Comparison of ENCODE assay signal across 21 cellular contexts in genomic region chrX:49844622-49845021, GRCh38. TPM values are rescaled to one million over a fixed set of nuclear protein-coding genes. Genes with fewer than 3 reads are reported as not detected.
DNase-seq lines count a peak whose midpoint lies in the region; ATAC-seq and TF ChIP-seq lines count a peak whose summit lies in the region.
"Had no signal": no experiment of that assay in that cellular context is flagged by ENCODE, and none has a peak within 500 bp of the region (broad histone marks: within the 10 kb centered on the region; RNA-seq: fewer than 3 reads in every experiment).

No MANE protein-coding gene starts in this region.

- peak overlapping the region; percentile 71 for H3K27ac ChIP-seq in endodermal cell (ENCODE audit: low read depth, low read length)
- no peak overlapping the region for H3K27ac ChIP-seq in OCI-LY7 (ENCODE audit: low read depth, low read length, poor library complexity, severe bottlenecking)
- H3K27ac ChIP-seq: cardiac muscle cell, pancreas, skin epidermis, thoracic aorta had no signal

- no peak overlapping the region for H3K4me2 ChIP-seq in OCI-LY7 (ENCODE audit: low read length)

- H3K9me2 ChIP-seq in OCI-LY7 (ENCODE audit: insufficient read depth, low read length): no peaks in the 10 kb centered on the region

- H2AFZ ChIP-seq in OCI-LY7 (ENCODE audit: low read length): no peak overlapping the region

- H3K36me3 ChIP-seq in endodermal cell (ENCODE audit: control insufficient read depth, insufficient read depth, low read length): no peaks in the 10 kb centered on the region
- no peaks in the 10 kb centered on the region for H3K36me3 ChIP-seq in OCI-LY7 (ENCODE audit: insufficient read depth, low read length)
- H3K36me3 ChIP-seq: cardiac muscle cell, pancreas, thoracic aorta had no signal

- H3K27me3 ChIP-seq in endodermal cell (ENCODE audit: control insufficient read depth, insufficient read depth, low read length, poor library complexity, severe bottlenecking): no peaks in the 10 kb centered on the region
- H3K27me3 ChIP-seq: cardiac muscle cell had no signal

- CTCF ChIA-PET in OCI-LY7 (lab: Charles Lee; ENCODE audit: unreplicated experiment): no interaction called here

- no peak overlapping the region for H3K9ac ChIP-seq in endodermal cell (ENCODE audit: extremely low read depth, low read length, poor library complexity, severe bottlenecking)

- POLR2A ChIA-PET in OCI-LY7 (lab: Charles Lee): no interaction called here

- no peaks in the 10 kb centered on the region for H3K79me2 ChIP-seq in OCI-LY7 (ENCODE audit: insufficient read depth, low read depth, low read length)

- H3K27me3 Mint-ChIP-seq in endodermal cell (ENCODE audit: insufficient read depth): no peaks in the 10 kb centered on the region
- H3K27me3 Mint-ChIP-seq: activated naive CD8-positive, alpha-beta T cell treated with anti-CD3 and anti-CD28 coated beads, Interleukin-2, amount 50 U/mL, for 24 hours had no signal

- H3K36me3 Mint-ChIP-seq in endodermal cell (ENCODE audit: low read depth): no peaks in the 10 kb centered on the region
- H3K36me3 Mint-ChIP-seq: WTC11 had no signal

- no peak overlapping the region for H3K4me3 Mint-ChIP-seq in endodermal cell
- H3K4me3 Mint-ChIP-seq: activated naive CD8-positive, alpha-beta T cell treated with anti-CD3 and anti-CD28 coated beads, Interleukin-2, amount 50 U/mL, for 24 hours; activated T-helper 1 cell treated with anti-CD3 and anti-CD28 coated beads, Interleukin-12 subunit alpha, Interleukin-12 subunit beta, Interleukin-2, Interleukin-4 antibody, amounts not matched to agents 30 ng/mL and 10 ng/mL and 1 ng/mL, durations not matched to agents 14 hours and 24 hours and 36 hours; WTC11 had no signal

- intact Hi-C loops in OCI-LY7 (cut with micrococcal nuclease; ENCODE audit: unreplicated experiment): no loop called here

- DNase-seq in NCI-H1417 (lab: John Stamatoyannopoulos, UW) (peak; percentile 43 to 97 (median 81)), NCI-H2107 treated with DMSO at 0.1 percent for 48 hours (lab: John Stamatoyannopoulos, UW; ENCODE audit: unreplicated experiment) (peak; percentile 63), endodermal cell (no peak), pons (ENCODE audit: low spot score) (peak; percentile 29), NCI-H510A (lab: John Stamatoyannopoulos, UW) (no peak), OCI-LY7 (ENCODE audit: low spot score) (no peak)
- DNase-seq: activated CD8-positive, alpha-beta memory T cell treated with anti-CD3 and anti-CD28 coated beads for 24 hours; activated naive CD8-positive, alpha-beta T cell treated with anti-CD3 and anti-CD28 coated beads, Interleukin-2, amount 50 U/mL, for 24 hours; NCI-H1048; Right ventricle myocardium superior had no signal

- BruUV-seq in OCI-LY7 (replicated peaks; lab: Mats Ljungman, UMichigan): no TSS peak

- no peak for ATAC-seq in GM19467 (IDR thresholded peaks at IDR 0.05; ENCODE audit: unreplicated experiment)
- ATAC-seq: activated naive CD8-positive, alpha-beta T cell treated with anti-CD3 and anti-CD28 coated beads, Interleukin-2, amount 50 U/mL, for 24 hours; K562; WTC11 had no signal

- TF ChIP-seq CTCF in endodermal cell (conservative IDR thresholded peaks at IDR 0.05): no peak
- no peak for TF ChIP-seq CTCF in OCI-LY7 (conservative IDR thresholded peaks at IDR 0.05; ENCODE audit: low read length)

- H4K20me1 ChIP-seq in OCI-LY7 (ENCODE audit: insufficient read depth, low read length): no peaks in the 10 kb centered on the region

- H3K9me3 Mint-ChIP-seq in endodermal cell: peaks cover 70% of the 10 kb centered on the region
- H3K9me3 Mint-ChIP-seq: activated naive CD8-positive, alpha-beta T cell treated with anti-CD3 and anti-CD28 coated beads, Interleukin-2, amount 50 U/mL, for 24 hours; activated T-helper 1 cell treated with anti-CD3 and anti-CD28 coated beads, Interleukin-12 subunit alpha, Interleukin-12 subunit beta, Interleukin-2, Interleukin-4 antibody, amounts not matched to agents 30 ng/mL and 10 ng/mL and 1 ng/mL, durations not matched to agents 14 hours and 24 hours and 36 hours; WTC11 had no signal

- H3K4me1 Mint-ChIP-seq in endodermal cell: no peaks in the 10 kb centered on the region
- H3K4me1 Mint-ChIP-seq: WTC11 had no signal

- no peaks in the 10 kb centered on the region for H3K9me3 ChIP-seq in endodermal cell (ENCODE audit: control insufficient read depth, low read length)
- no peaks in the 10 kb centered on the region for H3K9me3 ChIP-seq in OCI-LY7 (ENCODE audit: low read length)
- H3K9me3 ChIP-seq: pancreas, thoracic aorta had no signal

- H3K27ac Mint-ChIP-seq in endodermal cell: no peak overlapping the region
- H3K27ac Mint-ChIP-seq: activated naive CD8-positive, alpha-beta T cell treated with anti-CD3 and anti-CD28 coated beads, Interleukin-2, amount 50 U/mL, for 24 hours; activated T-helper 1 cell treated with anti-CD3 and anti-CD28 coated beads, Interleukin-12 subunit alpha, Interleukin-12 subunit beta, Interleukin-2, Interleukin-4 antibody, amounts not matched to agents 30 ng/mL and 10 ng/mL and 1 ng/mL, durations not matched to agents 14 hours and 24 hours and 36 hours; WTC11 had no signal

- WGBS in endodermal cell (ENCODE audit: insufficient coverage in 1 of 2, insufficient read length in 1 of 2), 2 experiments: 76% methylated on average over 6 of the region's 7 CpGs; no CpG with 5 or more reads in 1 of the 2 experiments

- H3K4me1 ChIP-seq in endodermal cell (ENCODE audit: control insufficient read depth, insufficient read depth, low read length) (no peaks in the 10 kb centered on the region), OCI-LY7 (ENCODE audit: insufficient read depth, low read length, poor library complexity, severe bottlenecking) (no peaks in the 10 kb centered on the region)
- H3K4me1 ChIP-seq: pancreas had no signal

- no peak overlapping the region for H3K4me3 ChIP-seq in endodermal cell (ENCODE audit: low read length)
- no peak overlapping the region for H3K4me3 ChIP-seq in OCI-LY7 (ENCODE audit: low read depth, low read length, poor library complexity, severe bottlenecking)
- H3K4me3 ChIP-seq: cardiac muscle cell, K562, pancreas, skin epidermis, thoracic aorta had no signal

RNA-seq across cellular contexts. Expression of gene PAGE4, which starts 15.5 kb away (rescaled TPM):
- total RNA-seq in endodermal cell (not detected), OCI-LY7 (2022) (not detected in 2 replicates)
- polyA plus RNA-seq in endodermal cell (2013, experiment 1 of 2): not detected
- not detected for polyA plus RNA-seq in endodermal cell (2013, experiment 2 of 2)
- not detected in 2 replicates for total RNA-seq in OCI-LY7 (2014; rRNA removed; shearing (Covaris generic))
- total RNA-seq: activated T-helper 1 cell treated with anti-CD3 and anti-CD28 coated beads, Interleukin-12 subunit alpha, Interleukin-12 subunit beta, Interleukin-2, Interleukin-4 antibody, amounts not matched to agents 30 ng/mL and 10 ng/mL and 1 ng/mL, durations not matched to agents 14 hours and 24 hours and 36 hours; cardiac muscle cell; mucosa of gallbladder; pancreas; Right ventricle myocardium superior; T-helper 1 cell treated with Interleukin-12 subunit alpha and Interleukin-12 subunit beta and Interleukin-4 antibody, amounts not matched to agents 30 ng/mL and 1 ng/mL, for 36 hours; thoracic aorta; WTC11 had no signal
- polyA plus RNA-seq: BJ, cardiac muscle cell, pancreas had no signal

RNA-seq across cellular contexts. Expression of gene USP27X, which starts 34.7 kb away (rescaled TPM):
- total RNA-seq in endodermal cell (1 to 10 TPM; 7.1 to 8.2 TPM), OCI-LY7 (2022) (1.8 and 2.0 TPM in 2 replicates)
- 8.4 TPM for polyA plus RNA-seq in endodermal cell (2013, experiment 1 of 2)
- 6.7 TPM for polyA plus RNA-seq in endodermal cell (2013, experiment 2 of 2)
- 1.2 and 1.3 TPM in 2 replicates for total RNA-seq in OCI-LY7 (2014; rRNA removed; shearing (Covaris generic))

Comparison
In these comparisons a context has a peak if more than half of its experiments do, and no peak if none do; other contexts are left out.
1. DNase-seq: peak in NCI-H1417 (3 of 3), NCI-H2107 treated with DMSO at 0.1 percent for 48 hours (single experiment) and pons (single experiment); none in endodermal cell (single experiment), NCI-H510A (single experiment) and OCI-LY7 (single experiment).